In genomic region chr11:113178671-113179070, GRCh38 we compare ENCODE assay signal across 22 cellular contexts.
DNase-seq lines count a peak whose midpoint lies in the region; FAIRE-seq and TF ChIP-seq lines count a peak whose summit lies in the region.
"Had no signal": no experiment of that assay in that cellular context is flagged by ENCODE, and none has a peak within 500 bp of the region (broad histone marks: within the 10 kb centered on the region; RNA-seq: fewer than 3 reads in every experiment).

No MANE protein-coding gene starts in this region.

- H3K4me3 ChIP-seq in Karpas-422 (ENCODE audit: low read length), result no peak overlapping the region
- peak overlapping the region; percentile 45 for H3K4me3 ChIP-seq in neural cell (ENCODE audit: low read length)
- H3K4me3 ChIP-seq: GM23248, MG63, Peyer's patch had no signal

- TF ChIP-seq CTCF in neural cell (IDR thresholded peaks at IDR 0.05; ENCODE audit: poor library complexity, severe bottlenecking) (no peak), mesothelial cell of epicardium (IDR thresholded peaks at IDR 0.05; ENCODE audit: unreplicated experiment) (no peak)

- H4K20me1 ChIP-seq in Karpas-422 (ENCODE audit: insufficient read depth, low read depth, low read length) (no peaks in the 10 kb centered on the region), neural cell (ENCODE audit: insufficient read depth) (no peaks in the 10 kb centered on the region)

- H3K27me3 ChIP-seq in Karpas-422 (ENCODE audit: low read length), result no peaks in the 10 kb centered on the region
- no peaks in the 10 kb centered on the region for H3K27me3 ChIP-seq in neural cell (ENCODE audit: insufficient read depth, low read depth, low read length)
- H3K27me3 ChIP-seq: MG63, Peyer's patch had no signal

- H3K4me3 Mint-ChIP-seq in mesothelial cell of epicardium, result no peak overlapping the region
- H3K4me3 Mint-ChIP-seq: IgD-negative memory B cell had no signal

- H3K4me1 ChIP-seq in Karpas-422 (ENCODE audit: low read length), result peaks cover 63% of the 10 kb centered on the region
- H3K4me1 ChIP-seq: Peyer's patch had no signal

- DNase-seq in DMS 273 (lab: John Stamatoyannopoulos, UW; ENCODE audit: unreplicated experiment), result peak; percentile 26
- DNase-seq in DMS 273 treated with DMSO at 0.1 percent for 48 hours (lab: John Stamatoyannopoulos, UW), result no peak
- DNase-seq in Karpas-422, result peak; percentile 54
- DNase-seq in cerebellar cortex (ENCODE audit: low spot score), result peak; percentile 70
- DNase-seq in GM19239 (ENCODE audit: insufficient read length, low spot score), result no peak
- no peak for DNase-seq in NCI-H510A (lab: John Stamatoyannopoulos, UW)
- DNase-seq in mesothelial cell of epicardium (ENCODE audit: low spot score in 2 of 2, unreplicated experiment in 2 of 2), result no peak
- DNase-seq: AML-193; GDM1; GM23248; HCEC 1CT; Kasumi-1; MG63; NCI-H1092; NCI-H1436 treated with DMSO at 0.1 percent for 48 hours; NCI-H2029; NK-92 treated with Interleukin-12 subunit alpha and Interleukin-12 subunit beta, amount 100 ng/mL, for 24 hours; Peyer's patch had no signal

- H3K79me2 ChIP-seq in Karpas-422 (ENCODE audit: low read length), result no peaks in the 10 kb centered on the region
- H3K79me2 ChIP-seq in neural cell (replicated peaks; ENCODE audit: insufficient read depth, low read length), result peaks cover 22% of the 10 kb centered on the region

- FAIRE-seq in GM19239 (lab: Jason Lieb, UNC), result no peak

- no peaks in the 10 kb centered on the region for H3K36me3 ChIP-seq in Karpas-422 (ENCODE audit: insufficient read depth, low read length)
- H3K36me3 ChIP-seq in neural cell (ENCODE audit: insufficient read depth, low read length), result no peaks in the 10 kb centered on the region
- H3K36me3 ChIP-seq: MG63, Peyer's patch had no signal

- H3F3A ChIP-seq in neural cell (ENCODE audit: insufficient read depth, low read length, poor library complexity, severe bottlenecking), result peaks cover 3% of the 10 kb centered on the region

- H3K4me1 Mint-ChIP-seq in mesothelial cell of epicardium, result peaks cover 25% of the 10 kb centered on the region
- H3K4me1 Mint-ChIP-seq: IgD-negative memory B cell had no signal

- TF ChIP-seq RAD21 in neural cell (conservative IDR thresholded peaks at IDR 0.05), result no peak

- peak overlapping the region; percentile 51 for H3K4me2 ChIP-seq in Karpas-422 (ENCODE audit: low read depth, low read length, poor library complexity, severe bottlenecking)
- H3K4me2 ChIP-seq in neural cell (ENCODE audit: low read length), result no peak overlapping the region

- H3K9me3 ChIP-seq in Karpas-422 (ENCODE audit: low read length) (no peaks in the 10 kb centered on the region), neural cell (ENCODE audit: low read length) (no peaks in the 10 kb centered on the region)
- H3K9me3 ChIP-seq: Peyer's patch had no signal

- no peaks in the 10 kb centered on the region for H3K27me3 Mint-ChIP-seq in mesothelial cell of epicardium (ENCODE audit: low read depth)
- H3K27me3 Mint-ChIP-seq: IgD-negative memory B cell had no signal

- peak overlapping the region; percentile 44 for H3K9ac ChIP-seq in Karpas-422 (ENCODE audit: low read length)
- no peak overlapping the region for H3K9ac ChIP-seq in neural cell (ENCODE audit: low read length)
- H3K9ac ChIP-seq: GM23248 had no signal

- H3K9me2 ChIP-seq in Karpas-422 (replicated peaks; ENCODE audit: insufficient read depth, low read length) (no peaks in the 10 kb centered on the region), neural cell (ENCODE audit: insufficient read depth, low read length) (no peaks in the 10 kb centered on the region)

- no peaks in the 10 kb centered on the region for H3K36me3 Mint-ChIP-seq in mesothelial cell of epicardium
- H3K36me3 Mint-ChIP-seq: IgD-negative memory B cell had no signal

- H3K9me3 Mint-ChIP-seq in mesothelial cell of epicardium, result no peaks in the 10 kb centered on the region
- H3K9me3 Mint-ChIP-seq: IgD-negative memory B cell had no signal

- peak overlapping the region; percentile 40; the same call in 1 of the 2 replicates for H3K27ac ChIP-seq in Karpas-422 (ENCODE audit: low read length)
- no peak overlapping the region for H3K27ac ChIP-seq in neural cell (ENCODE audit: low read length)
- H3K27ac ChIP-seq: 22Rv1, C4-2B, GM23248, Peyer's patch had no signal

- TF ChIP-seq EP300 in neural cell (conservative IDR thresholded peaks at IDR 0.05; ENCODE audit: poor library complexity, severe bottlenecking), result no peak

- H3K27ac Mint-ChIP-seq in mesothelial cell of epicardium, result no peak overlapping the region
- H3K27ac Mint-ChIP-seq: IgD-negative memory B cell had no signal

- H2AFZ ChIP-seq in Karpas-422 (ENCODE audit: low read length) (no peak overlapping the region), neural cell (ENCODE audit: low read depth, low read length) (no peak overlapping the region)
- H2AFZ ChIP-seq: GM23248 had no signal

TF ChIP-seq in neural cell, 6 proteins besides CTCF, POLR2A, EP300 and RAD21:
- no peak for TF ChIP-seq SMC3 (conservative IDR thresholded peaks at IDR 0.05; ENCODE audit: poor library complexity)
- no peak for TF ChIP-seq EZH2 (IDR thresholded peaks at IDR 0.05; ENCODE audit: borderline replicate concordance, insufficient read depth, low read length, poor library complexity, severe bottlenecking)
- no peak for TF ChIP-seq POLR2AphosphoS5 (IDR thresholded peaks at IDR 0.05)
- TF ChIP-seq MXI1 (conservative IDR thresholded peaks at IDR 0.05; ENCODE audit: poor library complexity, severe bottlenecking), result no peak
- no peak for TF ChIP-seq REST (IDR thresholded peaks at IDR 0.05; ENCODE audit: borderline replicate concordance)
- no peak for TF ChIP-seq TAF1 (IDR thresholded peaks at IDR 0.05; ENCODE audit: low read depth)

Comparison
In these comparisons a context has a peak if more than half of its experiments do, and no peak if none do; other contexts are left out.
1. DNase-seq: peak in DMS 273 (single experiment), Karpas-422 (single experiment) and cerebellar cortex (single experiment); none in DMS 273 treated with DMSO at 0.1 percent for 48 hours (single experiment), GM19239 (single experiment), NCI-H510A (single experiment) and mesothelial cell of epicardium (0 of 2).